In genomic region chr17:33596904-33597303, GRCh38 we compare ENCODE assay signal across 18 cellular contexts.
"Had no signal": no experiment of that assay in that cellular context is flagged by ENCODE, and none has a peak within 500 bp of the region (broad histone marks: within the 10 kb centered on the region; RNA-seq: fewer than 3 reads in every experiment).

No MANE protein-coding gene starts in this region.

- H3K9me3 ChIP-seq: esophagus squamous epithelium, gastroesophageal sphincter, right atrium auricular region, sigmoid colon, tibial artery, upper lobe of left lung, uterus had no signal

- H3K4me3 ChIP-seq: esophagus squamous epithelium, gastroesophageal sphincter, hepatocyte, right atrium auricular region, sigmoid colon, tibial artery, upper lobe of left lung, uterus had no signal

- H3K27ac ChIP-seq: epithelial cell of prostate, esophagus squamous epithelium, gastroesophageal sphincter, hepatocyte, right atrium auricular region, sigmoid colon, tibial artery, upper lobe of left lung, uterus had no signal

- H3K4me2 ChIP-seq: hepatocyte had no signal

- H2AFZ ChIP-seq: hepatocyte had no signal

- DNase-seq: effector memory CD8-positive, alpha-beta T cell; esophagus squamous epithelium; foreskin fibroblast; islet precursor cell; mammary epithelial cell; naive B cell; sigmoid colon; small intestine; stimulated activated CD4-positive, alpha-beta T cell treated with anti-CD3 and anti-CD28 coated beads, Interleukin-12 subunit alpha, Interleukin-12 subunit beta, amount 100 ng/mL, for 4 hours; stimulated activated naive CD8-positive, alpha-beta T cell treated with anti-CD3 and anti-CD28 coated beads, Interleukin-15, Interleukin-2, amounts not matched to agents 100 U/mL and 50 U/mL, for 24 hours; tibial artery; upper lobe of left lung; uterus had no signal

- H3K4me1 ChIP-seq: gastroesophageal sphincter, right atrium auricular region, sigmoid colon, upper lobe of left lung had no signal

- H3K27me3 ChIP-seq: gastroesophageal sphincter, right atrium auricular region, sigmoid colon, tibial artery, upper lobe of left lung, uterus had no signal

- H3K36me3 ChIP-seq: esophagus squamous epithelium, gastroesophageal sphincter, right atrium auricular region, sigmoid colon, tibial artery, upper lobe of left lung, uterus had no signal

- ATAC-seq: effector memory CD8-positive, alpha-beta T cell; gastroesophageal sphincter; left lobe of liver; stimulated activated naive CD8-positive, alpha-beta T cell treated with anti-CD3 and anti-CD28 coated beads, Interleukin-15, Interleukin-2, amounts not matched to agents 100 U/mL and 50 U/mL, for 24 hours had no signal
